ENCODE assay signal across 8 cellular contexts in the genomic region with DNA sequence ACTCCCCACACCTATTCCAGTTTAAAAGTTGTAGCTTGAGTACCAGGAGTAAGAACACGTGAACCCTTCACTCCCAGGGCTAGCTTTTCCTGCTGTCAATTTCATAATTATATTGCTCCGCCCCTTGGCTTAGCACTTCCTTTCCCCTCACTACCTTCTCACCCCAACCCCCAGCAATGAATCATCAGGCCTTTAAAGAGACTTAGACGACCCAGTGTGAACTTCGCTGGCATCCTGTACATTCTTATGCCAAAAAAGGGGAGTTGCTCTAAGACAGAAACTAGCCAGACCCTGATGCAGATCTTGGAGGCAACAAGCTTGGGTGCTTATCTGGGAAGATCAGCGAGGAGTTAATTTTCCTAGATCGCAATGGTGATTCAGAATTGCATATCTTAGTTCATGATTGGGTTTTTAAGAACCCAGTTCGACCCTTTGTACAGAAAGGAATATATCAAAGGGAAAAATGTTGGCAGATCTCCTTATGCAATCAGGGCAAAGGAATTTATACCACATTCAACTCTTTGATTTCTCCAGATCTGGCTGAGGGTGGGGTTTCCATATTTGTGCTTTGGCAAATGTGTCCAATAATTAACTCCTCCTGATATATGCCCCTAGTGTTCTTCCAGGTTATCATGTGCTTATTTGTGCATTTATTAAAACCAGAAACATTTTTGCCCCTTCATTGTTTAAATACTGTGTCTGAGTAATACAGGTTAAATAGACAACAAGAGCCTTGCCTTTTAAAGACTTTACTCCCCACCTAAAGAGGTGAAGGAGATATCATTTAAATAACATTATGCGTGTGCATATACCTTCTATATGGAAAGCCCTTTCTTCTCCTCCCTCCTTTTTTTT. TPM values are rescaled to one million over a fixed set of nuclear protein-coding genes. Genes with fewer than 3 reads are reported as not detected.
A peak's percentile ranks its signal among the peaks of the same experiment; 100 is the strongest.
DNase-seq lines count a peak whose midpoint lies in the region; ATAC-seq and TF ChIP-seq lines count a peak whose summit lies in the region.

No MANE protein-coding gene starts in this region.

- TF ChIP-seq CTCF in DND-41 (IDR thresholded peaks at IDR 0.05; ENCODE audit: borderline replicate concordance, extremely low read depth, low read length, poor library complexity, severe bottlenecking) (no peak), WTC11 (IDR thresholded peaks at IDR 0.05) (no peak), chondrocyte (IDR thresholded peaks at IDR 0.05) (no peak)

- H2AFZ ChIP-seq in DND-41 (ENCODE audit: low read depth, low read length) = peak overlapping the region; percentile 14; the same call in 1 of the 2 replicates

- POLR2A ChIA-PET in WTC11 (lab: Charles Lee) = no interaction called here
- POLR2A ChIA-PET in naive thymus-derived CD4-positive, alpha-beta T cell (lab: Charles Lee) = interaction anchor here (1.1 to 3.0 kb wide), 2 partner anchors 7 to 11 kb away, joined by 7 to 15 read pairs; a partner anchor contains a TSS

- ATAC-seq in DND-41 (ENCODE audit: insufficient read depth, low read depth) (peak; percentile 95), WTC11 (peak; percentile 25), GM19351 (IDR thresholded peaks at IDR 0.05; ENCODE audit: unreplicated experiment) (no peak)
- peak; percentile 81 for ATAC-seq in naive thymus-derived CD4-positive, alpha-beta T cell

- H3K4me3 Mint-ChIP-seq in WTC11 (no peak overlapping the region), chondrocyte (ENCODE audit: unreplicated experiment) (peak overlapping the region; percentile 9)
- H3K4me3 Mint-ChIP-seq in naive thymus-derived CD4-positive, alpha-beta T cell = peak overlapping the region in 9 of 10 donors; percentile 1 to 38 (median 28)

- intact Hi-C loops in naive thymus-derived CD4-positive, alpha-beta T cell (cut with micrococcal nuclease) = loop anchor here (1.0 to 10.0 kb wide), 7 partner anchors 8 to 1105 kb away; a partner anchor contains a TSS
- intact Hi-C loops in posterior cingulate gyrus (cut with DNase I) = loop anchor here (5.0 kb wide), 1 partner anchor 357 kb away; no protein-coding TSS in a partner anchor

- H3K36me3 Mint-ChIP-seq in WTC11 (no peaks in the 10 kb centered on the region), chondrocyte (ENCODE audit: low read depth) (no peaks in the 10 kb centered on the region)
- peaks cover 0 to 5% (median 0%) of the 10 kb centered on the region in 5 donors for H3K36me3 Mint-ChIP-seq in naive thymus-derived CD4-positive, alpha-beta T cell

- CTCF ChIA-PET in WTC11 (lab: Charles Lee) = no interaction called here
- CTCF ChIA-PET in naive thymus-derived CD4-positive, alpha-beta T cell (lab: Charles Lee) = interaction anchor here (0.6 to 5.9 kb wide), 6 partner anchors 9 to 437 kb away, joined by 3 to 25 read pairs (median 4); no protein-coding TSS in a partner anchor

- H3K36me3 ChIP-seq in DND-41 (ENCODE audit: insufficient read depth, low read length) = no peaks in the 10 kb centered on the region
- H3K36me3 ChIP-seq in HUES48 (ENCODE audit: control insufficient read depth, insufficient read depth, low read length) = no peaks in the 10 kb centered on the region
- H3K36me3 ChIP-seq in naive thymus-derived CD4-positive, alpha-beta T cell (ENCODE audit: control insufficient read depth in 2 of 3, insufficient read depth in 3 of 3, low read length in 3 of 3) = no peaks in the 10 kb centered on the region

- no peaks in the 10 kb centered on the region for H3K27me3 ChIP-seq in DND-41 (ENCODE audit: insufficient read depth, low read length, poor library complexity)
- H3K27me3 ChIP-seq in HUES48 (ENCODE audit: control insufficient read depth, insufficient read depth, low read length) = no peaks in the 10 kb centered on the region
- H3K27me3 ChIP-seq in naive thymus-derived CD4-positive, alpha-beta T cell (ENCODE audit: control insufficient read depth in 2 of 2, insufficient read depth in 2 of 2, low read length in 2 of 2) = no peaks in the 10 kb centered on the region

- H3K27me3 Mint-ChIP-seq in WTC11 (ENCODE audit: low read depth) = peaks cover 3% of the 10 kb centered on the region
- no peaks in the 10 kb centered on the region for H3K27me3 Mint-ChIP-seq in chondrocyte (ENCODE audit: low read depth)
- peaks cover 0 to 4% (median 0%) of the 10 kb centered on the region in 5 donors for H3K27me3 Mint-ChIP-seq in naive thymus-derived CD4-positive, alpha-beta T cell

- H3K9ac ChIP-seq in DND-41 (ENCODE audit: low read depth, low read length) (no peak overlapping the region), HUES48 (ENCODE audit: low read depth, low read length) (no peak overlapping the region)

- H3K27ac ChIP-seq in DND-41 (ENCODE audit: low read length) (no peak overlapping the region), HUES48 (ENCODE audit: low read depth, low read length) (peak overlapping the region; percentile 63)
- peak overlapping the region; percentile 15 for H3K27ac ChIP-seq in naive thymus-derived CD4-positive, alpha-beta T cell (ENCODE audit: low read depth, low read length)

- H3K27ac Mint-ChIP-seq in WTC11 = no peak overlapping the region
- H3K27ac Mint-ChIP-seq in chondrocyte (ENCODE audit: unreplicated experiment) = peak overlapping the region; percentile 93
- H3K27ac Mint-ChIP-seq in naive thymus-derived CD4-positive, alpha-beta T cell = peak overlapping the region; percentile 2 to 74 (median 33)

- peak overlapping the region; percentile 54; the same call in 1 of the 2 replicates for H3K4me2 ChIP-seq in DND-41 (ENCODE audit: insufficient read depth, low read length)

- H4K20me1 ChIP-seq in DND-41 (ENCODE audit: insufficient read depth, low read length) = no peaks in the 10 kb centered on the region

- H3K9me3 Mint-ChIP-seq in WTC11 (no peaks in the 10 kb centered on the region), chondrocyte (ENCODE audit: low read depth) (no peaks in the 10 kb centered on the region)
- no peaks in the 10 kb centered on the region for H3K9me3 Mint-ChIP-seq in naive thymus-derived CD4-positive, alpha-beta T cell

- H3K9me3 ChIP-seq in DND-41 (ENCODE audit: insufficient read depth, low read length, severe bottlenecking) (no peaks in the 10 kb centered on the region), HUES48 (ENCODE audit: control insufficient read depth, insufficient read depth, low read length) (no peaks in the 10 kb centered on the region)
- no peaks in the 10 kb centered on the region for H3K9me3 ChIP-seq in naive thymus-derived CD4-positive, alpha-beta T cell (ENCODE audit: control insufficient read depth in 2 of 3, low read length in 3 of 3)

- H3K4me1 Mint-ChIP-seq in WTC11 (peaks cover 23% of the 10 kb centered on the region), chondrocyte (ENCODE audit: low read depth) (peaks cover 64% of the 10 kb centered on the region)
- peaks cover 25 to 60% (median 47%) of the 10 kb centered on the region in 7 donors for H3K4me1 Mint-ChIP-seq in naive thymus-derived CD4-positive, alpha-beta T cell

- H3K4me1 ChIP-seq in DND-41 (ENCODE audit: insufficient read depth, low read length) (peaks cover 24% of the 10 kb centered on the region), HUES48 (ENCODE audit: control insufficient read depth, insufficient read depth, low read length) (peaks cover 14% of the 10 kb centered on the region)
- peaks cover 24 to 44% of the 10 kb centered on the region in 2 donors for H3K4me1 ChIP-seq in naive thymus-derived CD4-positive, alpha-beta T cell (ENCODE audit: control insufficient read depth in 2 of 2, insufficient read depth in 2 of 2, low read length in 2 of 2)

- H3K4me3 ChIP-seq in DND-41 (ENCODE audit: low read depth in 1 of 2, low read length in 2 of 2) (peak overlapping the region in 1 of 2 experiments; percentile 2; a peak in 1 of 4 replicates), HUES48 (ENCODE audit: low read depth, low read length) (no peak overlapping the region; the same call in 1 of the 2 replicates)
- H3K4me3 ChIP-seq in naive thymus-derived CD4-positive, alpha-beta T cell (ENCODE audit: low read length) = no peak overlapping the region

- DNase-seq in DND-41 = peak; percentile 67
- DNase-seq in WTC11 (ENCODE audit: low spot score) = no peak
- no peak for DNase-seq in chondrocyte (ENCODE audit: low spot score)
- DNase-seq in naive thymus-derived CD4-positive, alpha-beta T cell = peak in 8 of 9 donors; percentile 29 to 77 (median 56)
- peak; percentile 17 for DNase-seq in superior temporal gyrus (ENCODE audit: extremely low spot score)
- no peak for DNase-seq in posterior cingulate gyrus

- no peaks in the 10 kb centered on the region for H3K79me2 ChIP-seq in DND-41 (ENCODE audit: insufficient read depth, low read length)

TF ChIP-seq in WTC11, 78 proteins besides CTCF, POLR2A, EP300 and RAD21 (continues in another document):
- TF ChIP-seq, protein P1, sequence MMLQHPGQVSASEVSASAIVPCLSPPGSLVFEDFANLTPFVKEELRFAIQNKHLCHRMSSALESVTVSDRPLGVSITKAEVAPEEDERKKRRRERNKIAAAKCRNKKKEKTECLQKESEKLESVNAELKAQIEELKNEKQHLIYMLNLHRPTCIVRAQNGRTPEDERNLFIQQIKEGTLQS (CRISPR knock-in tag; conservative IDR thresholded peaks at IDR 0.05) = no peak
- no peak for TF ChIP-seq TCF7 (CRISPR knock-in tag; IDR thresholded peaks at IDR 0.05; ENCODE audit: low read depth)
- TF ChIP-seq, protein P2, sequence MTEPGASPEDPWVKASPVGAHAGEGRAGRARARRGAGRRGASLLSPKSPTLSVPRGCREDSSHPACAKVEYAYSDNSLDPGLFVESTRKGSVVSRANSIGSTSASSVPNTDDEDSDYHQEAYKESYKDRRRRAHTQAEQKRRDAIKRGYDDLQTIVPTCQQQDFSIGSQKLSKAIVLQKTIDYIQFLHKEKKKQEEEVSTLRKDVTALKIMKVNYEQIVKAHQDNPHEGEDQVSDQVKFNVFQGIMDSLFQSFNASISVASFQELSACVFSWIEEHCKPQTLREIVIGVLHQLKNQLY (CRISPR knock-in tag; IDR thresholded peaks at IDR 0.05) = no peak
- TF ChIP-seq, protein P3, sequence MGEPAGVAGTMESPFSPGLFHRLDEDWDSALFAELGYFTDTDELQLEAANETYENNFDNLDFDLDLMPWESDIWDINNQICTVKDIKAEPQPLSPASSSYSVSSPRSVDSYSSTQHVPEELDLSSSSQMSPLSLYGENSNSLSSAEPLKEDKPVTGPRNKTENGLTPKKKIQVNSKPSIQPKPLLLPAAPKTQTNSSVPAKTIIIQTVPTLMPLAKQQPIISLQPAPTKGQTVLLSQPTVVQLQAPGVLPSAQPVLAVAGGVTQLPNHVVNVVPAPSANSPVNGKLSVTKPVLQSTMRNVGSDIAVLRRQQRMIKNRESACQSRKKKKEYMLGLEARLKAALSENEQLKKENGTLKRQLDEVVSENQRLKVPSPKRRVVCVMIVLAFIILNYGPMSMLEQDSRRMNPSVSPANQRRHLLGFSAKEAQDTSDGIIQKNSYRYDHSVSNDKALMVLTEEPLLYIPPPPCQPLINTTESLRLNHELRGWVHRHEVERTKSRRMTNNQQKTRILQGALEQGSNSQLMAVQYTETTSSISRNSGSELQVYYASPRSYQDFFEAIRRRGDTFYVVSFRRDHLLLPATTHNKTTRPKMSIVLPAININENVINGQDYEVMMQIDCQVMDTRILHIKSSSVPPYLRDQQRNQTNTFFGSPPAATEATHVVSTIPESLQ (CRISPR knock-in tag; IDR thresholded peaks at IDR 0.05) = no peak
- no peak for TF ChIP-seq NR2C2 (CRISPR knock-in tag; IDR thresholded peaks at IDR 0.05)
- TF ChIP-seq ZNF121 (CRISPR knock-in tag; IDR thresholded peaks at IDR 0.05) = no peak

RNA-seq across cellular contexts. Expression of a gene that starts 8.1 kb away (rescaled TPM):
- total RNA-seq in WTC11 (2021) (7.5 to 8.8 TPM (median 8.1 TPM) in 3 replicates), chondrocyte (59.6 to 65.0 TPM (median 64.5 TPM) in 3 replicates)
- total RNA-seq in naive thymus-derived CD4-positive, alpha-beta T cell = 10 to 100 TPM; 32.2 to 82.7 (median 47.4) TPM
- polyA plus RNA-seq in naive thymus-derived CD4-positive, alpha-beta T cell = 1 to 10 TPM; 1.5 to 3.0 TPM

Comparison
In these comparisons a context has a peak if more than half of its experiments do, and no peak if none do; other contexts are left out.
1. DNase-seq: peak in DND-41 (single experiment), naive thymus-derived CD4-positive, alpha-beta T cell (8 of 9) and superior temporal gyrus (single experiment); none in WTC11 (single experiment), chondrocyte (single experiment) and posterior cingulate gyrus (0 of 10).